ENCODE assay signal across 17 cellular contexts in genomic region chr16:57069635-57070350, GRCh38. TPM values are rescaled to one million over a fixed set of nuclear protein-coding genes. Genes with fewer than 3 reads are reported as not detected.
DNase-seq lines count a peak whose midpoint lies in the region; ATAC-seq, FAIRE-seq and TF ChIP-seq lines count a peak whose summit lies in the region.
"Had no signal": no experiment of that assay in that cellular context is flagged by ENCODE, and none has a peak within 500 bp of the region (broad histone marks: within the 10 kb centered on the region; RNA-seq: fewer than 3 reads in every experiment).

No MANE protein-coding gene starts in this region.

- H3K9me3 ChIP-seq in CD4-positive, alpha-beta memory T cell (ENCODE audit: control insufficient read depth in 1 of 2, low read length in 2 of 2), result no peaks in the 10 kb centered on the region
- H3K9me3 ChIP-seq: gastroesophageal sphincter had no signal

- ATAC-seq in natural killer cell treated with Interleukin-12 subunit alpha and Interleukin-12 subunit beta and Interleukin-15 and Interleukin-18, amount 100 ng/mL, for 72 hours, result peak in 1 of 2 donors; percentile 14
- ATAC-seq in GM21423 (IDR thresholded peaks at IDR 0.05; ENCODE audit: unreplicated experiment), result no peak
- ATAC-seq: gastroesophageal sphincter, HCT116 had no signal

- peaks cover 44 to 73% of the 10 kb centered on the region in 2 donors for H3K36me3 Mint-ChIP-seq in CD4-positive, alpha-beta memory T cell
- H3K36me3 Mint-ChIP-seq in activated naive CD8-positive, alpha-beta T cell, result no peaks in the 10 kb centered on the region
- peaks cover 17% of the 10 kb centered on the region for H3K36me3 Mint-ChIP-seq in natural killer cell treated with Interleukin-12 subunit alpha and Interleukin-12 subunit beta and Interleukin-15 and Interleukin-18, amount 100 ng/mL, for 72 hours
- no peaks in the 10 kb centered on the region for H3K36me3 Mint-ChIP-seq in glutamatergic neuron (ENCODE audit: unreplicated experiment)

- peaks cover 4% of the 10 kb centered on the region for H3K4me1 ChIP-seq in CD4-positive, alpha-beta memory T cell (ENCODE audit: insufficient read depth, low read length)
- H3K4me1 ChIP-seq: gastroesophageal sphincter had no signal

- FAIRE-seq in GM19239 (lab: Jason Lieb, UNC), result no peak

- intact Hi-C loops in CD4-positive, alpha-beta memory T cell (cut with micrococcal nuclease), result loop anchor here (2.0 kb wide), 1 partner anchor 17 kb away; no protein-coding TSS in a partner anchor

- H3K9me3 Mint-ChIP-seq in CD4-positive, alpha-beta memory T cell, result peaks cover 0 to 6% (median 0%) of the 10 kb centered on the region in 8 donors
- no peaks in the 10 kb centered on the region for H3K9me3 Mint-ChIP-seq in activated naive CD8-positive, alpha-beta T cell (ENCODE audit: low read depth)
- H3K9me3 Mint-ChIP-seq in natural killer cell treated with Interleukin-12 subunit alpha and Interleukin-12 subunit beta and Interleukin-15 and Interleukin-18, amount 100 ng/mL, for 72 hours, result peaks cover 6% of the 10 kb centered on the region
- H3K9me3 Mint-ChIP-seq in glutamatergic neuron (ENCODE audit: unreplicated experiment), result peaks cover 2% of the 10 kb centered on the region

- POLR2A ChIA-PET in CD4-positive, alpha-beta memory T cell (lab: Charles Lee; ENCODE audit: partially characterized antibody), result interaction anchor here (0.9 to 2.2 kb wide), 5 partner anchors 12 to 136 kb away, joined by 3 to 8 read pairs (median 3); partner anchors contain the start of genes CPNE2 and NLRC5

- CTCF ChIA-PET in CD4-positive, alpha-beta memory T cell (lab: Charles Lee; ENCODE audit: partially characterized antibody), result interaction anchor here (0.7 to 2.2 kb wide), 3 partner anchors 15 to 107 kb away, joined by 3 to 11 read pairs (median 5); no protein-coding TSS in a partner anchor

- H3K4me3 Mint-ChIP-seq in CD4-positive, alpha-beta memory T cell, result peak overlapping the region in 1 of 8 donors; percentile 48
- no peak overlapping the region for H3K4me3 Mint-ChIP-seq in activated naive CD8-positive, alpha-beta T cell
- no peak overlapping the region for H3K4me3 Mint-ChIP-seq in natural killer cell treated with Interleukin-12 subunit alpha and Interleukin-12 subunit beta and Interleukin-15 and Interleukin-18, amount 100 ng/mL, for 72 hours
- H3K4me3 Mint-ChIP-seq in glutamatergic neuron (ENCODE audit: unreplicated experiment), result no peak overlapping the region

- H3K27ac Mint-ChIP-seq in CD4-positive, alpha-beta memory T cell, result peak overlapping the region; percentile 51 to 91 (median 80)
- peak overlapping the region; percentile 86 for H3K27ac Mint-ChIP-seq in activated naive CD8-positive, alpha-beta T cell
- peak overlapping the region; percentile 75 to 82 for H3K27ac Mint-ChIP-seq in natural killer cell treated with Interleukin-12 subunit alpha and Interleukin-12 subunit beta and Interleukin-15 and Interleukin-18, amount 100 ng/mL, for 72 hours
- H3K27ac Mint-ChIP-seq in glutamatergic neuron (ENCODE audit: unreplicated experiment), result no peak overlapping the region

- H3K27ac ChIP-seq in CD4-positive, alpha-beta memory T cell (ENCODE audit: low read depth, low read length), result no peak overlapping the region
- H3K27ac ChIP-seq: gastroesophageal sphincter, KMS-11 had no signal

- no peak for DNase-seq in CD4-positive, alpha-beta memory T cell
- DNase-seq in NB4 (ENCODE audit: low read depth) (peak; percentile 73), glutamatergic neuron (no peak), GM19239 (ENCODE audit: insufficient read length, low spot score) (no peak)
- DNase-seq in natural killer cell treated with Interleukin-12 subunit alpha and Interleukin-12 subunit beta and Interleukin-15 and Interleukin-18, amount 100 ng/mL, for 72 hours (ENCODE audit: low spot score), result no peak
- DNase-seq: activated CD8-positive, alpha-beta memory T cell treated with anti-CD3 and anti-CD28 coated beads, Interleukin-2, amount 50 U/mL, for 48 hours; anterior cingulate cortex; mesendoderm; NCI-H1436 treated with DMSO at 0.1 percent for 48 hours; NCI-H226; occipital lobe; stimulated activated naive CD4-positive, alpha-beta T cell had no signal

- no peak overlapping the region for H3K4me3 ChIP-seq in CD4-positive, alpha-beta memory T cell (ENCODE audit: low read length in 2 of 2)
- H3K4me3 ChIP-seq in NB4 (ENCODE audit: low read depth, low read length), result no peak overlapping the region
- H3K4me3 ChIP-seq: gastroesophageal sphincter had no signal

- H3K27me3 ChIP-seq in CD4-positive, alpha-beta memory T cell (ENCODE audit: insufficient read depth, low read length), result no peaks in the 10 kb centered on the region
- H3K27me3 ChIP-seq: gastroesophageal sphincter had no signal

- H3K36me3 ChIP-seq in CD4-positive, alpha-beta memory T cell (ENCODE audit: insufficient read depth, low read length), result peaks cover 77% of the 10 kb centered on the region

- H3K4me1 Mint-ChIP-seq in CD4-positive, alpha-beta memory T cell, result peaks cover 4 to 10% (median 6%) of the 10 kb centered on the region in 4 donors
- H3K4me1 Mint-ChIP-seq in activated naive CD8-positive, alpha-beta T cell (ENCODE audit: low read depth), result peaks cover 25% of the 10 kb centered on the region
- H3K4me1 Mint-ChIP-seq in natural killer cell treated with Interleukin-12 subunit alpha and Interleukin-12 subunit beta and Interleukin-15 and Interleukin-18, amount 100 ng/mL, for 72 hours (ENCODE audit: low read depth in 2 of 2), result peaks cover 38 to 44% of the 10 kb centered on the region in 2 donors
- no peaks in the 10 kb centered on the region for H3K4me1 Mint-ChIP-seq in glutamatergic neuron (ENCODE audit: low read depth, unreplicated experiment)

- no peak for TF ChIP-seq POLR2A in NB4 (IDR thresholded peaks at IDR 0.05; ENCODE audit: extremely low read depth, insufficient read length)

- H3K27me3 Mint-ChIP-seq in CD4-positive, alpha-beta memory T cell, result no peaks in the 10 kb centered on the region
- no peaks in the 10 kb centered on the region for H3K27me3 Mint-ChIP-seq in activated naive CD8-positive, alpha-beta T cell
- no peaks in the 10 kb centered on the region for H3K27me3 Mint-ChIP-seq in natural killer cell treated with Interleukin-12 subunit alpha and Interleukin-12 subunit beta and Interleukin-15 and Interleukin-18, amount 100 ng/mL, for 72 hours
- no peaks in the 10 kb centered on the region for H3K27me3 Mint-ChIP-seq in glutamatergic neuron (ENCODE audit: unreplicated experiment)

- TF ChIP-seq CTCF in NB4 (IDR thresholded peaks at IDR 0.05; ENCODE audit: low read depth, low read length) (no peak), glutamatergic neuron (IDR thresholded peaks at IDR 0.05; ENCODE audit: partially characterized antibody, unreplicated experiment) (no peak)

RNA-seq across cellular contexts. Expression of gene CPNE2, which starts 22.6 kb away (rescaled TPM):
- 1 to 10 TPM; 3.8 to 4.1 TPM for total RNA-seq in CD4-positive, alpha-beta memory T cell
- 1 to 10 TPM; 6.7 to 6.8 TPM for polyA plus RNA-seq in CD4-positive, alpha-beta memory T cell
- under 1 TPM; 0.50 to 0.95 TPM for total RNA-seq in natural killer cell treated with Interleukin-12 subunit alpha and Interleukin-12 subunit beta and Interleukin-15 and Interleukin-18, amount 100 ng/mL, for 72 hours
- 3.4 TPM for total RNA-seq in glutamatergic neuron (ENCODE audit: unreplicated experiment)
